Comparison of ENCODE assay signal across 8 cellular contexts in the genomic region with DNA sequence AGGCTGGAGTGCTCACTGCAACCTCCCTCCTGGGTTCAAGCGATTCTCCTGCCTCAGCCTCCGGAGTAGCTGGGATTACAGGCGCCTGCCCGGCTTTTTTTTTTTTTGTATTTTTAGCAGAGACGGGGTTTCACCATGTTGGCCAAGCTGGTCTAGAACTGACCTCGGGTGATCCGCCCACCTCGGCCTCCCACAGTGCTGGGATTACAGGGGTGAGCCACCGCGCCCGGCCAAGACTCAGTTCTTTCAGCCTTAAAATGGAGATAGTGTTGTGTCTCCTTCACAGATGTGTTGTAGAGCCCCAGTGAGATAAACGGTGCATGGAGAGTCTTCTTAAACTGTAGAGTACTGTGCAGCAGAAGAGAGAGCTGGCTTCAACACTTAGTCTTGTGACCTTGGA. TPM values are rescaled to one million over a fixed set of nuclear protein-coding genes. Genes with fewer than 3 reads are reported as not detected.
DNase-seq lines count a peak whose midpoint lies in the region; ATAC-seq and TF ChIP-seq lines count a peak whose summit lies in the region.
"Not testable (repeated sequence)": the region's sequence is repeated elsewhere in the genome, so short reads cannot be mapped to it uniquely, and the experiment has no call there.

No MANE protein-coding gene starts in this region.

- H3K4me1 ChIP-seq in HAP-1, result not testable (repeated sequence)
- H3K4me1 ChIP-seq in hepatocyte (ENCODE audit: insufficient read depth) (peaks cover 18% of the 10 kb centered on the region), smooth muscle cell (ENCODE audit: low read depth) (peaks cover 20% of the 10 kb centered on the region)

- H3K27ac ChIP-seq in RWPE1, result peak overlapping the region; percentile 81
- H3K27ac ChIP-seq in coronary artery, result not testable (repeated sequence)
- H3K27ac ChIP-seq in hepatocyte, result peak overlapping the region; percentile 91
- H3K27ac ChIP-seq in smooth muscle cell (ENCODE audit: low read depth), result peak overlapping the region; percentile 96

- CTCF ChIA-PET in RWPE1 (lab: Yijun Ruan, JAX), result interaction anchor here (1.0 to 2.2 kb wide), 2 partner anchors 125 to 200 kb away, joined by 4 to 7 read pairs; no protein-coding TSS in a partner anchor

- H3F3A ChIP-seq in smooth muscle cell (ENCODE audit: low read depth), result not testable (repeated sequence)

- H3K27me3 Mint-ChIP-seq in activated T-helper 17 cell treated with anti-CD3 and anti-CD28 coated beads, Interleukin-2, amount 50 U/mL, for 72 hours; naive B cell: not testable (repeated sequence)

- not testable (repeated sequence) for H2AFZ ChIP-seq in hepatocyte; smooth muscle cell (ENCODE audit: low read depth)

- DNase-seq in AG09309 (ENCODE audit: low read depth); HAP-1 (ENCODE audit: low spot score in 2 of 2); RWPE1 (ENCODE audit: low spot score); coronary artery (ENCODE audit: low spot score); hepatocyte (ENCODE audit: low spot score); naive B cell; smooth muscle cell (lab: John Stamatoyannopoulos, UW; ENCODE audit: unreplicated experiment): not testable (repeated sequence)

- H3K79me2 ChIP-seq in hepatocyte (peaks cover 69% of the 10 kb centered on the region), smooth muscle cell (ENCODE audit: low read depth) (peaks cover 38% of the 10 kb centered on the region)

- H3K9me3 ChIP-seq in HAP-1; hepatocyte (ENCODE audit: low read depth); smooth muscle cell (replicated peaks; ENCODE audit: low read depth): not testable (repeated sequence)

- H4K20me1 ChIP-seq in hepatocyte (ENCODE audit: insufficient read depth, poor library complexity, severe bottlenecking); smooth muscle cell (ENCODE audit: low read depth): not testable (repeated sequence)

- not testable (repeated sequence) for H3K9me2 ChIP-seq in hepatocyte (replicated peaks; ENCODE audit: insufficient read depth)

- H3K4me2 ChIP-seq in hepatocyte, result peak overlapping the region; percentile 96
- peak overlapping the region; percentile 97 for H3K4me2 ChIP-seq in smooth muscle cell

- H3K9ac ChIP-seq in smooth muscle cell (ENCODE audit: low read depth), result peak overlapping the region; percentile 92

- H3K9me3 Mint-ChIP-seq in activated T-helper 17 cell treated with anti-CD3 and anti-CD28 coated beads, Interleukin-2, amount 50 U/mL, for 72 hours; naive B cell: not testable (repeated sequence)

- H3K4me3 Mint-ChIP-seq in activated T-helper 17 cell treated with anti-CD3 and anti-CD28 coated beads, Interleukin-2, amount 50 U/mL, for 72 hours, result peak overlapping the region; percentile 91
- H3K4me3 Mint-ChIP-seq in naive B cell, result peak overlapping the region; percentile 80 to 98 (median 92)

- peaks cover 44% of the 10 kb centered on the region for H3K4me1 Mint-ChIP-seq in activated T-helper 17 cell treated with anti-CD3 and anti-CD28 coated beads, Interleukin-2, amount 50 U/mL, for 72 hours
- peaks cover 32 to 60% (median 53%) of the 10 kb centered on the region in 3 donors for H3K4me1 Mint-ChIP-seq in naive B cell

- H3K27ac Mint-ChIP-seq in activated T-helper 17 cell treated with anti-CD3 and anti-CD28 coated beads, Interleukin-2, amount 50 U/mL, for 72 hours, result peak overlapping the region; percentile 96
- H3K27ac Mint-ChIP-seq in naive B cell, result peak overlapping the region; percentile 93 to 99 (median 98)

- in situ Hi-C loops in HAP-1 (cut with MboI; ENCODE audit: low sequenced_read_pairs), result not testable (repeated sequence)

- not testable (repeated sequence) for ATAC-seq in activated T-helper 17 cell treated with anti-CD3 and anti-CD28 coated beads, Interleukin-2, amount 50 U/mL, for 72 hours (replicated peaks); naive B cell (ENCODE audit: low read depth in 2 of 2)

- WGBS in hepatocyte (ENCODE audit: low lambda C conversion rate, missing lambda C conversion rate), result 88% methylated on average over 12 of the region's 12 CpGs
- WGBS in smooth muscle cell (ENCODE audit: low lambda C conversion rate), result 92% methylated on average over 12 of the region's 12 CpGs

- peaks cover 20% of the 10 kb centered on the region for H3K36me3 ChIP-seq in HAP-1 (replicated peaks)
- not testable (repeated sequence) for H3K36me3 ChIP-seq in hepatocyte (replicated peaks; ENCODE audit: insufficient read depth, low read depth); smooth muscle cell (ENCODE audit: low read depth)

- POLR2A ChIA-PET in RWPE1 (lab: Yijun Ruan, JAX; ENCODE audit: low non-redundant PET), result not testable (repeated sequence)

- not testable (repeated sequence) for H3K27me3 ChIP-seq in HAP-1 (ENCODE audit: low read depth); hepatocyte; smooth muscle cell (ENCODE audit: low read depth)

- TF ChIP-seq CTCF in AG09309 (IDR thresholded peaks at IDR 0.05; ENCODE audit: control insufficient read depth, insufficient read depth, low read depth, low read length, missing control alignments); RWPE1 (conservative IDR thresholded peaks at IDR 0.05; ENCODE audit: low read depth); coronary artery (IDR thresholded peaks at IDR 0.05); hepatocyte (IDR thresholded peaks at IDR 0.05; ENCODE audit: poor library complexity); smooth muscle cell (IDR thresholded peaks at IDR 0.05; ENCODE audit: borderline replicate concordance, insufficient read depth, poor library complexity, severe bottlenecking): not testable (repeated sequence)

- H3K36me3 Mint-ChIP-seq in activated T-helper 17 cell treated with anti-CD3 and anti-CD28 coated beads, Interleukin-2, amount 50 U/mL, for 72 hours (ENCODE audit: low read depth), result peaks cover 71% of the 10 kb centered on the region
- not testable (repeated sequence) for H3K36me3 Mint-ChIP-seq in naive B cell

- H3K4me3 ChIP-seq in AG09309 (ENCODE audit: control insufficient read depth, low read depth, low read length), result peak overlapping the region; percentile 76
- peak overlapping the region; percentile 88 for H3K4me3 ChIP-seq in HAP-1
- H3K4me3 ChIP-seq in coronary artery, result peak overlapping the region; percentile 95
- peak overlapping the region; percentile 76 for H3K4me3 ChIP-seq in hepatocyte
- peak overlapping the region; percentile 79 for H3K4me3 ChIP-seq in smooth muscle cell

RNA-seq across cellular contexts. Expression of gene ACAD9, which starts 1.0 kb away (rescaled TPM):
- total RNA-seq in activated T-helper 17 cell treated with anti-CD3 and anti-CD28 coated beads, Interleukin-2, amount 50 U/mL, for 72 hours, result 10 to 100 TPM; 59.8 to 60.3 TPM
- total RNA-seq in hepatocyte (26.0 and 33.8 TPM in 2 replicates), smooth muscle cell (20.7 and 24.4 TPM in 2 replicates)
- polyA plus RNA-seq in hepatocyte (29.7 and 32.0 TPM in 2 replicates), naive B cell (ENCODE audit: low read depth in 6 of 6) (10 to 100 TPM in 4 of 6 donors, 1 to 10 TPM in 2; 8.6 to 20.4 (median 17.0) TPM), smooth muscle cell (24.5 and 27.7 TPM in 2 replicates)
